Comparison of ENCODE assay signal across 8 cellular contexts in genomic region chr11:10303558-10304363, GRCh38. TPM values are rescaled to one million over a fixed set of nuclear protein-coding genes. Genes with fewer than 3 reads are reported as not detected.
A peak's percentile ranks its signal among the peaks of the same experiment; 100 is the strongest.
DNase-seq lines count a peak whose midpoint lies in the region; ATAC-seq and TF ChIP-seq lines count a peak whose summit lies in the region.

No MANE protein-coding gene starts in this region.

- H3K27me3 ChIP-seq in OCI-LY3 (ENCODE audit: low read depth, low read length) (peaks cover 81% of the 10 kb centered on the region), iPS-18a (ENCODE audit: control insufficient read depth, insufficient read depth, low read length) (peaks cover 74% of the 10 kb centered on the region), skeletal muscle tissue (ENCODE audit: control insufficient read depth in 3 of 3, insufficient read depth in 3 of 3, low read length in 3 of 3) (peaks cover 0 to 7% (median 4%) of the 10 kb centered on the region in 3 donors)

- H3K9ac ChIP-seq in OCI-LY3 (ENCODE audit: low read length): peak overlapping the region; percentile 25; the same call in 1 of the 2 replicates
- H3K9ac ChIP-seq in iPS-18a (ENCODE audit: low read length): peak overlapping the region; percentile 61
- H3K9ac ChIP-seq in skeletal muscle tissue (ENCODE audit: low read depth in 1 of 3, low read length in 3 of 3): peak overlapping the region; percentile 86 to 94 (median 89)

- H3K27ac ChIP-seq in OCI-LY3 (ENCODE audit: low read length) (no peak overlapping the region), iPS-18a (ENCODE audit: low read length) (no peak overlapping the region), skeletal muscle tissue (ENCODE audit: low read depth, low read length) (peak overlapping the region; percentile 84)

- TF ChIP-seq CTCF in AG09309 (IDR thresholded peaks at IDR 0.05; ENCODE audit: control insufficient read depth, insufficient read depth, low read depth, low read length, missing control alignments) (no peak), OCI-LY3 (IDR thresholded peaks at IDR 0.05; ENCODE audit: low read depth, low read length) (no peak)

- no peak overlapping the region for H2AFZ ChIP-seq in OCI-LY3 (ENCODE audit: low read depth, low read length)

- no peak for ATAC-seq in HG03565 (IDR thresholded peaks at IDR 0.05; ENCODE audit: unreplicated experiment)
- no peak for ATAC-seq in HG03196 (IDR thresholded peaks at IDR 0.05; ENCODE audit: unreplicated experiment)

- H3K4me1 ChIP-seq in OCI-LY3 (ENCODE audit: low read length) (peaks cover 35% of the 10 kb centered on the region), iPS-18a (ENCODE audit: control insufficient read depth, low read depth, low read length) (peaks cover 17% of the 10 kb centered on the region), skeletal muscle tissue (ENCODE audit: control insufficient read depth in 3 of 3, insufficient read depth in 3 of 3, low read length in 3 of 3) (peaks cover 43 to 49% (median 48%) of the 10 kb centered on the region in 3 donors)

- H4K20me1 ChIP-seq in OCI-LY3 (ENCODE audit: insufficient read depth, low read length): no peaks in the 10 kb centered on the region

- H3K36me3 ChIP-seq in OCI-LY3 (replicated peaks; ENCODE audit: low read depth, low read length) (no peaks in the 10 kb centered on the region), iPS-18a (ENCODE audit: control insufficient read depth, low read depth, low read length) (peaks cover 5% of the 10 kb centered on the region), skeletal muscle tissue (ENCODE audit: control insufficient read depth in 3 of 3, insufficient read depth in 3 of 3, low read length in 3 of 3) (peaks cover 0 to 5% (median 0%) of the 10 kb centered on the region in 3 donors)

- no peaks in the 10 kb centered on the region for H3K79me2 ChIP-seq in OCI-LY3 (ENCODE audit: low read length)

- H3K4me2 ChIP-seq in OCI-LY3 (ENCODE audit: low read length): peak overlapping the region; percentile 61

- DNase-seq in AG09309 (ENCODE audit: low read depth) (no peak), H4 (ENCODE audit: low spot score) (peak; percentile 72), astrocyte of the hippocampus (ENCODE audit: low read depth, low spot score) (peak; percentile 68)

- H3K9me3 ChIP-seq in OCI-LY3 (ENCODE audit: insufficient read depth, low read length) (no peaks in the 10 kb centered on the region), iPS-18a (ENCODE audit: control insufficient read depth, low read depth, low read length) (no peaks in the 10 kb centered on the region), skeletal muscle tissue (ENCODE audit: control insufficient read depth in 3 of 3, low read length in 3 of 3) (no peaks in the 10 kb centered on the region)

- H3K4me3 ChIP-seq in AG09309 (ENCODE audit: control insufficient read depth, low read depth, low read length): peak overlapping the region; percentile 98
- H3K4me3 ChIP-seq in OCI-LY3 (ENCODE audit: low read length): peak overlapping the region; percentile 78
- H3K4me3 ChIP-seq in iPS-18a (ENCODE audit: low read length): peak overlapping the region; percentile 95
- H3K4me3 ChIP-seq in skeletal muscle tissue (ENCODE audit: low read length in 3 of 3): peak overlapping the region; percentile 96 to 99 (median 98)

RNA-seq across cellular contexts. Expression of gene ADM, which starts 1.1 kb away (rescaled TPM):
- 86.8 and 91.3 TPM in 2 replicates for total RNA-seq in H4 (2014; rRNA removed; shearing (Covaris generic))
- total RNA-seq in skeletal muscle tissue: 28.2 TPM

RNA-seq across cellular contexts. Expression of gene SBF2, which starts 9.7 kb away (rescaled TPM):
- 15.2 and 27.0 TPM in 2 replicates for total RNA-seq in H4 (2014; rRNA removed; shearing (Covaris generic))
- 34.4 TPM for total RNA-seq in skeletal muscle tissue

Comparison
In these comparisons a context has a peak if more than half of its experiments do, and no peak if none do; other contexts are left out.
1. H3K9ac ChIP-seq: peak in every context shown above with its lines; median percentile 89 in skeletal muscle tissue; 61 in iPS-18a; 25 in OCI-LY3.